Comparison of ENCODE assay signal across 20 cellular contexts in genomic region chr5:180646963-180647305, GRCh38. TPM values are rescaled to one million over a fixed set of nuclear protein-coding genes. Genes with fewer than 3 reads are reported as not detected.
"Had no signal": no experiment of that assay in that cellular context is flagged by ENCODE, and none has a peak within 500 bp of the region (broad histone marks: within the 10 kb centered on the region; RNA-seq: fewer than 3 reads in every experiment).

No MANE protein-coding gene starts in this region.

- H3K4me1 ChIP-seq: colonic mucosa, gastrocnemius medialis had no signal

- H3K9me3 ChIP-seq: colonic mucosa, gastrocnemius medialis, left lung, ovary, sigmoid colon had no signal

- H3K4me3 ChIP-seq: colonic mucosa, gastrocnemius medialis, ovary, sigmoid colon had no signal

- H3K27me3 ChIP-seq: ovary had no signal

- H3K36me3 ChIP-seq: colonic mucosa, gastrocnemius medialis, left lung, ovary, sigmoid colon, WERI-Rb-1 had no signal

- H3K27ac ChIP-seq: colonic mucosa, ovary, sigmoid colon, WERI-Rb-1 had no signal

- DNase-seq: activated CD4-positive, alpha-beta T cell treated with anti-CD3 and anti-CD28 coated beads for 1 hour; activated naive CD4-positive, alpha-beta T cell treated with Interleukin-2 at 50 U/mL for 16 hours; activated naive CD8-positive, alpha-beta T cell treated with anti-CD3 and anti-CD28 coated beads, Interleukin-2, amount 50 U/mL, for 24 hours; activated T-cell treated with anti-CD3 and anti-CD28 coated beads for 4 hours; anterior cingulate cortex; caudate nucleus; colonic mucosa; gastrocnemius medialis; sigmoid colon; stimulated activated naive B cell treated with anti-CD40 and anti-IgM and Interleukin-4, amounts not matched to agents 10 μg/mL and 1 μg/mL and 100 μg/mL, for 72 hours; SW 1271; WERI-Rb-1 had no signal

RNA-seq across cellular contexts. Expression of gene SCGB3A1, which starts 55.6 kb away (rescaled TPM):
- total RNA-seq: gastrocnemius medialis; kidney epithelial cell; mononuclear cell; pulmonary artery endothelial cell; sigmoid colon; T-helper 2 cell treated with Interferon-gamma antibody and Interleukin-4, amounts not matched to agents 100 ng/mL and 5 ng/mL, for 36 hours; urinary bladder had no signal
- polyA plus RNA-seq: neural cell had no signal
